ENCODE assay signal across 1 cellular context in the genomic region with DNA sequence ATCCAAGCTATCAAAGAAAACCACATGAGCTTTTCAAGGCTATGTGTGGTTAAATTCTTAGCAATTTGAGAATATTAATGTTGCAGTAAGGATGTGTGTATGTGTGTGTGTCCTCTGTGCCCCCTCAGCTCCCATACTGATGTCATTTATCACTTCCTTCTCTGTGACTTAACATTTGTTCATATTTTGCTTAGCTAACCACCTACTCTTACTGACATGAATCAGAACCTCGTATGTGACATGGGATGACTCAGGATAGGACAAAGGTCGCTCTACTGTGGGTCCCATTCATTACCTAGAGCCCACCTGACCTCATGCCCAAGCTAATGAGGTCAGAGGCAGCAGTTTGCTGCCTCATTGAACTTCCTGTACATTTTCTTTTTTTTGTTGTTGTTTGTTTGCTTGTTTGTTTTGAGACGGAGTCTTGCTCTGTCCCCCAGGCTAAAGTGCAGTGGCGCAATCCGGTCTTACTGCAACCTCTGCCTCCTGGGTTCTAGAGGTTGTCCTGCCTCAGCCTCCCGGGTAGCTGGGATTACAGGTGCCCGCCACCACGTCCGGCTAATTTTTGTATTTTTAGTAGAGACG.
TF ChIP-seq lines count a peak whose summit lies in the region.

No MANE protein-coding gene starts in this region.

TF ChIP-seq in HepG2, 621 proteins besides CTCF, POLR2A, EP300 and RAD21 (continued from another document):
- no peak for TF ChIP-seq RFXAP (CRISPR knock-in tag; IDR thresholded peaks at IDR 0.05; ENCODE audit: borderline replicate concordance)
- 0 out of 2 replicates have a peak, but pooled peaks have one; percentile 43 for TF ChIP-seq IRF9 (CRISPR knock-in tag; IDR thresholded peaks at IDR 0.05; ENCODE audit: borderline replicate concordance)
- no peak for TF ChIP-seq ZBTB7B (CRISPR knock-in tag; IDR thresholded peaks at IDR 0.05)
- 0 out of 2 replicates have a peak, but pooled peaks have one; percentile 49 for TF ChIP-seq NFIC (IDR thresholded peaks at IDR 0.05; ENCODE audit: low read length)
- no peak for TF ChIP-seq NBN (conservative IDR thresholded peaks at IDR 0.05)
- TF ChIP-seq PCBP2 (optimal IDR thresholded peaks at IDR 0.05; ENCODE audit: low read depth, low read length, poor library complexity, severe bottlenecking) = no peak
- TF ChIP-seq, protein P1, sequence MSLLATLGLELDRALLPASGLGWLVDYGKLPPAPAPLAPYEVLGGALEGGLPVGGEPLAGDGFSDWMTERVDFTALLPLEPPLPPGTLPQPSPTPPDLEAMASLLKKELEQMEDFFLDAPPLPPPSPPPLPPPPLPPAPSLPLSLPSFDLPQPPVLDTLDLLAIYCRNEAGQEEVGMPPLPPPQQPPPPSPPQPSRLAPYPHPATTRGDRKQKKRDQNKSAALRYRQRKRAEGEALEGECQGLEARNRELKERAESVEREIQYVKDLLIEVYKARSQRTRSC (CRISPR knock-in tag; IDR thresholded peaks at IDR 0.05; ENCODE audit: low read depth) = no peak
- no peak for TF ChIP-seq PREB (CRISPR knock-in tag; IDR thresholded peaks at IDR 0.05)
- TF ChIP-seq THAP11 (CRISPR knock-in tag; IDR thresholded peaks at IDR 0.05) = peak; percentile 60
- TF ChIP-seq STAT5B (CRISPR knock-in tag; IDR thresholded peaks at IDR 0.05) = no peak
- no peak; the same call in 1 of the 2 replicates for TF ChIP-seq ZMAT3 (CRISPR knock-in tag; conservative IDR thresholded peaks at IDR 0.05)
- TF ChIP-seq PATZ1 (CRISPR knock-in tag; IDR thresholded peaks at IDR 0.05) = no peak
- TF ChIP-seq ZNF609 (CRISPR knock-in tag; IDR thresholded peaks at IDR 0.05; ENCODE audit: borderline replicate concordance) = 0 out of 2 replicates have a peak, but pooled peaks have one; percentile 22
- peak; percentile 80 for TF ChIP-seq FOXP1 (IDR thresholded peaks at IDR 0.05)
- peak; percentile 95 for TF ChIP-seq FOXP1 (CRISPR knock-in tag; IDR thresholded peaks at IDR 0.05)
- TF ChIP-seq BORCS8-MEF2B (CRISPR knock-in tag; IDR thresholded peaks at IDR 0.05) = peak; percentile 47; the same call in 1 of the 2 replicates
- no peak for TF ChIP-seq ZNF674 (CRISPR knock-in tag; IDR thresholded peaks at IDR 0.05; ENCODE audit: low read depth)
- peak; percentile 91; the same call in 1 of the 2 replicates for TF ChIP-seq POGZ (CRISPR knock-in tag; IDR thresholded peaks at IDR 0.05)
- peak; percentile 87 for TF ChIP-seq ATF1 (CRISPR knock-in tag; IDR thresholded peaks at IDR 0.05)
- TF ChIP-seq ZNF3 (CRISPR knock-in tag; IDR thresholded peaks at IDR 0.05) = 0 out of 2 replicates have a peak, but pooled peaks have one; percentile 9
- no peak for TF ChIP-seq SRY (CRISPR knock-in tag; IDR thresholded peaks at IDR 0.05)
- TF ChIP-seq ZNF143 (CRISPR knock-in tag; IDR thresholded peaks at IDR 0.05) = no peak
- no peak for TF ChIP-seq FOXA1 (IDR thresholded peaks at IDR 0.05)
- TF ChIP-seq FOXA1 (CRISPR knock-in tag; IDR thresholded peaks at IDR 0.05) = peak; percentile 7; the same call in 1 of the 2 replicates
- peak; percentile 83 for TF ChIP-seq ATF7 (IDR thresholded peaks at IDR 0.05)
- no peak for TF ChIP-seq ATF7 (CRISPR knock-in tag; IDR thresholded peaks at IDR 0.05)
- peak; percentile 55 to 64; a peak in 3 of 4 replicates for TF ChIP-seq MAFK (conservative IDR thresholded peaks at IDR 0.05 in 1 of 2, IDR thresholded peaks at IDR 0.05 in 1 of 2; ENCODE audit: low read length in 2 of 2)
